1 cellular context compared by ENCODE assay signal in genomic region chr11:45880772-45881570, GRCh38.
TF ChIP-seq lines count a peak whose summit lies in the region.

No MANE protein-coding gene starts in this region.

TF ChIP-seq in HCT116, 20 proteins besides CTCF, POLR2A, EP300 and RAD21 (continued from another document):
- no peak for TF ChIP-seq CEBPB (IDR thresholded peaks at IDR 0.05; ENCODE audit: low read depth)
- no peak for TF ChIP-seq MAX (IDR thresholded peaks at IDR 0.05)
- no peak for TF ChIP-seq REST (IDR thresholded peaks at IDR 0.05; ENCODE audit: low read depth)
- TF ChIP-seq ATF3 (IDR thresholded peaks at IDR 0.05), result no peak
- TF ChIP-seq SIN3A (IDR thresholded peaks at IDR 0.05; ENCODE audit: low read depth), result no peak
- TF ChIP-seq TCF7L2 (IDR thresholded peaks at IDR 0.05; ENCODE audit: borderline replicate concordance, extremely low read depth, insufficient read depth, insufficient read length), result no peak
- TF ChIP-seq SP1 (IDR thresholded peaks at IDR 0.05; ENCODE audit: low read depth), result no peak
- no peak for TF ChIP-seq YY1 (IDR thresholded peaks at IDR 0.05; ENCODE audit: extremely low read depth, insufficient replicate concordance, low read depth, low read length)
- TF ChIP-seq EZH2 (IDR thresholded peaks at IDR 0.05), result no peak
- TF ChIP-seq ZFX (IDR thresholded peaks at IDR 0.05), result no peak
TF ChIP-seq in HCT116: peak in this region for 0.
